1 cellular context compared by ENCODE assay signal in the genomic region with DNA sequence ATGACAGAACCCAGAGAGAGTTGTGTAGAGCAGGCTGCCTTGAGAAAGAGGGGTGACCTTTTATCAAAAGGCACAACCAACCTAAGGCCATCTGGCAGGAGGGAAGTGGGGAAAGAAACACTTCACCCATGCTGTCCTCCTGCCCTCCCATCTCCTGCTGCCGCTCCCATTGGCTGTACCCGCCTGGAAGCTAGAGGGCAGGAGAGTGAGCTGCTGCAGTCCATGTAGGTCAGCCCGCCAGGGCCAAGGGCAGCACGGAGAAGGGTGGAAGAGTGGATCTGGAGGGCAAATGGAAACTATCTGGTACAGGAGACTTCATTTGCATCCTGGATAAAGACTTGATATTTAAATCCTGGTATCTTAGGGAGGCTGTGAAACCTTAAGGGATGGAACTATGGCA.
TF ChIP-seq lines count a peak whose summit lies in the region.

No MANE protein-coding gene starts in this region.

TF ChIP-seq in A549, 52 proteins besides CTCF, POLR2A, EP300 and RAD21 (continued from another document):
- TF ChIP-seq, protein P1, sequence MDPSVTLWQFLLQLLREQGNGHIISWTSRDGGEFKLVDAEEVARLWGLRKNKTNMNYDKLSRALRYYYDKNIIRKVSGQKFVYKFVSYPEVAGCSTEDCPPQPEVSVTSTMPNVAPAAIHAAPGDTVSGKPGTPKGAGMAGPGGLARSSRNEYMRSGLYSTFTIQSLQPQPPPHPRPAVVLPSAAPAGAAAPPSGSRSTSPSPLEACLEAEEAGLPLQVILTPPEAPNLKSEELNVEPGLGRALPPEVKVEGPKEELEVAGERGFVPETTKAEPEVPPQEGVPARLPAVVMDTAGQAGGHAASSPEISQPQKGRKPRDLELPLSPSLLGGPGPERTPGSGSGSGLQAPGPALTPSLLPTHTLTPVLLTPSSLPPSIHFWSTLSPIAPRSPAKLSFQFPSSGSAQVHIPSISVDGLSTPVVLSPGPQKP (IDR thresholded peaks at IDR 0.05; ENCODE audit: low read depth, low read length) = no peak
- TF ChIP-seq NPAS2 (CRISPR knock-in tag; IDR thresholded peaks at IDR 0.05; ENCODE audit: borderline replicate concordance) = no peak
